In the genomic region with DNA sequence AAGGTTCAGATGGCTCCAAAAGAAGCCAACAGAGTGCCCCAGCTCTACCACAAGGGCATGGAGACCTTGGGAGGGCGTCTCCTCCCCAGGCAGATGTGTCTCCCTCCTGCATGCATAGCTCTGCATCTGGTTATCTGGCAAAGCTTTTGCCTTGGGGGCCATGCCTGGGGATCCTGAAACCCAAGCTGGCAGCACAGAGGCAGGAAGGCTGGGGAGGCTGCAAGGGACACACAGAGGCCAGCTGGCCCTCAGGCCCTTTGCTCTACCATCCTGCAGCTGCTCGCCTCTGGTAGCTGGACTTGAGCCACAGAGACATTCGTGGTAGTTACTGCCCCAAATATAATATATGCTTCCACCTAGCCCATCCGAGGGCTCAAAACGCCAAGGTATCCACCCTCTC, we compare ENCODE assay signal across 32 cellular contexts. TPM values are rescaled to one million over a fixed set of nuclear protein-coding genes. Genes with fewer than 3 reads are reported as not detected.
DNase-seq lines count a peak whose midpoint lies in the region; ATAC-seq and TF ChIP-seq lines count a peak whose summit lies in the region.
"Had no signal": no experiment of that assay in that cellular context is flagged by ENCODE, and none has a peak within 500 bp of the region (broad histone marks: within the 10 kb centered on the region; RNA-seq: fewer than 3 reads in every experiment).

No MANE protein-coding gene starts in this region.

- H3K4me1 ChIP-seq in tibial nerve: peaks cover 0 to 82% (median 16%) of the 10 kb centered on the region in 4 donors

- TF ChIP-seq POLR2A in tibial nerve (IDR thresholded peaks at IDR 0.05): no peak

- 95 to 96% methylated on average over 5 of the region's 5 CpGs for WGBS in tibial nerve, 2 donors

- DNase-seq in NCI-H2171 treated with DMSO at 0.1 percent for 48 hours (lab: John Stamatoyannopoulos, UW): peak; percentile 12
- no peak for DNase-seq in NCI-H2171 (lab: John Stamatoyannopoulos, UW)
- peak; percentile 12 to 22 for DNase-seq in hippocampal formation (lab: John Stamatoyannopoulos, UW)
- DNase-seq in stimulated activated effector memory CD8-positive, alpha-beta T cell treated with anti-CD3 and anti-CD28 coated beads, Interleukin-12 subunit alpha, Interleukin-12 subunit beta, amount 100 ng/mL, for 72 hours (ENCODE audit: low spot score in 2 of 2): no peak
- DNase-seq in COR-L47 (lab: John Stamatoyannopoulos, UW): no peak
- no peak for DNase-seq in NCI-H1436 treated with DMSO at 0.1 percent for 48 hours (lab: John Stamatoyannopoulos, UW)
- no peak for DNase-seq in tibial nerve (ENCODE audit: low spot score in 2 of 2)
- DNase-seq: activated CD4-positive, alpha-beta T cell treated with anti-CD3 and anti-CD28 coated beads for 1 hour; activated CD8-positive, alpha-beta T cell treated with anti-CD3 and anti-CD28 coated beads, Interleukin-2, amount 10 ng/mL, durations not matched to agents 7 days and 5 days; activated gamma-delta T cell; Calu3; cerebellar nuclear complex; effector CD4-positive, alpha-beta T cell; EL; GM23248; HFFc6; KBM-7; left colon; MM.1S; naive thymus-derived CD4-positive, alpha-beta T cell; NCI-H1417; NCI-H2081; stimulated activated CD4-positive, alpha-beta T cell treated with anti-CD3 and anti-CD28 coated beads, Interleukin-2, amount 100 ng/mL, for 24 hours; uterus had no signal

- no peaks in the 10 kb centered on the region for H3K9me3 Mint-ChIP-seq in stimulated activated effector memory CD8-positive, alpha-beta T cell treated with anti-CD3 and anti-CD28 coated beads, Interleukin-12 subunit alpha, Interleukin-12 subunit beta, amount 100 ng/mL, for 72 hours
- H3K9me3 Mint-ChIP-seq: activated naive CD8-positive, alpha-beta T cell treated with anti-CD3 and anti-CD28 coated beads, Interleukin-2, amount 10 ng/mL, durations not matched to agents 7 days and 5 days; HFFc6; naive thymus-derived CD4-positive, alpha-beta T cell had no signal

- H3K27ac Mint-ChIP-seq in stimulated activated effector memory CD8-positive, alpha-beta T cell treated with anti-CD3 and anti-CD28 coated beads, Interleukin-12 subunit alpha, Interleukin-12 subunit beta, amount 100 ng/mL, for 72 hours: peak overlapping the region; percentile 51
- H3K27ac Mint-ChIP-seq: activated CD8-positive, alpha-beta T cell treated with anti-CD3 and anti-CD28 coated beads, Interleukin-2, amount 10 ng/mL, durations not matched to agents 7 days and 5 days; activated naive CD8-positive, alpha-beta T cell treated with anti-CD3 and anti-CD28 coated beads, Interleukin-2, amount 10 ng/mL, durations not matched to agents 7 days and 5 days; HFFc6 had no signal

- ATAC-seq in stimulated activated effector memory CD8-positive, alpha-beta T cell treated with anti-CD3 and anti-CD28 coated beads, Interleukin-12 subunit alpha, Interleukin-12 subunit beta, amount 100 ng/mL, for 72 hours: no peak
- ATAC-seq: activated CD8-positive, alpha-beta T cell treated with anti-CD3 and anti-CD28 coated beads, Interleukin-2, amount 10 ng/mL, durations not matched to agents 7 days and 5 days; GM12878; left colon; naive thymus-derived CD4-positive, alpha-beta T cell had no signal

- H3K4me3 ChIP-seq in tibial nerve: no peak overlapping the region
- H3K4me3 ChIP-seq: GM12878, GM23248, smooth muscle cell, uterus had no signal

- H3K36me3 ChIP-seq in tibial nerve: no peaks in the 10 kb centered on the region
- H3K36me3 ChIP-seq: uterus had no signal

- no peaks in the 10 kb centered on the region for H3K27me3 ChIP-seq in tibial nerve
- H3K27me3 ChIP-seq: uterus had no signal

- H3K4me3 Mint-ChIP-seq in stimulated activated effector memory CD8-positive, alpha-beta T cell treated with anti-CD3 and anti-CD28 coated beads, Interleukin-12 subunit alpha, Interleukin-12 subunit beta, amount 100 ng/mL, for 72 hours: no peak overlapping the region
- H3K4me3 Mint-ChIP-seq: activated CD8-positive, alpha-beta T cell treated with anti-CD3 and anti-CD28 coated beads, Interleukin-2, amount 10 ng/mL, durations not matched to agents 7 days and 5 days; activated naive CD8-positive, alpha-beta T cell treated with anti-CD3 and anti-CD28 coated beads, Interleukin-2, amount 10 ng/mL, durations not matched to agents 7 days and 5 days; HFFc6 had no signal

- no peak for TF ChIP-seq EP300 in tibial nerve (IDR thresholded peaks at IDR 0.05)

- peaks cover 41% of the 10 kb centered on the region for H3K4me1 Mint-ChIP-seq in stimulated activated effector memory CD8-positive, alpha-beta T cell treated with anti-CD3 and anti-CD28 coated beads, Interleukin-12 subunit alpha, Interleukin-12 subunit beta, amount 100 ng/mL, for 72 hours

- H3K27ac ChIP-seq in angular gyrus (ENCODE audit: low read depth, low read length) (peak overlapping the region; percentile 97), tibial nerve (peak overlapping the region in 2 of 4 donors; percentile 63 to 69)
- H3K27ac ChIP-seq: 22Rv1, C4-2B, epithelial cell of prostate, GM23248, uterus had no signal

- no peaks in the 10 kb centered on the region for H3K9me3 ChIP-seq in tibial nerve
- H3K9me3 ChIP-seq: uterus had no signal

- no peaks in the 10 kb centered on the region for H3K36me3 Mint-ChIP-seq in stimulated activated effector memory CD8-positive, alpha-beta T cell treated with anti-CD3 and anti-CD28 coated beads, Interleukin-12 subunit alpha, Interleukin-12 subunit beta, amount 100 ng/mL, for 72 hours
- H3K36me3 Mint-ChIP-seq: activated naive CD8-positive, alpha-beta T cell treated with anti-CD3 and anti-CD28 coated beads, Interleukin-2, amount 10 ng/mL, durations not matched to agents 7 days and 5 days had no signal

- TF ChIP-seq CTCF in tibial nerve (IDR thresholded peaks at IDR 0.05): no peak

RNA-seq across cellular contexts. Expression of gene SEPTIN8, which starts 3.9 kb away (rescaled TPM):
- 10 to 100 TPM; 38.5 to 48.3 (median 44.2) TPM for total RNA-seq in tibial nerve

RNA-seq across cellular contexts. Expression of gene CCNI2, which starts 25.9 kb away (rescaled TPM):
- total RNA-seq in tibial nerve: not detected
- total RNA-seq: GM23248, HFFc6, mesenteric fat pad, uterus had no signal

RNA-seq across cellular contexts. Expression of gene KIF3A, which starts 35.8 kb away (rescaled TPM):
- 10 to 100 TPM in 3 of 4 donors, 1 to 10 TPM in 1; 8.4 to 11.6 (median 10.7) TPM for total RNA-seq in tibial nerve

RNA-seq across cellular contexts. Expression of gene SOWAHA, which starts 40.0 kb away (rescaled TPM):
- total RNA-seq in tibial nerve: 1 to 10 TPM in 2 of 4 donors, under 1 TPM in 2; 0.44 to 2.9 (median 0.99) TPM
- total RNA-seq: activated CD8-positive, alpha-beta T cell treated with anti-CD3 and anti-CD28 coated beads, Interleukin-2, amount 10 ng/mL, durations not matched to agents 7 days and 5 days; activated naive CD8-positive, alpha-beta T cell treated with anti-CD3 and anti-CD28 coated beads, Interleukin-2, amount 10 ng/mL, durations not matched to agents 7 days and 5 days; GM23248; HFFc6; mesenteric fat pad had no signal

RNA-seq across cellular contexts. Expression of gene SHROOM1, which starts 57.3 kb away (rescaled TPM):
- total RNA-seq in tibial nerve: 10 to 100 TPM; 29.1 to 67.5 (median 38.5) TPM

Comparison
In these comparisons a context has a peak if more than half of its experiments do, and no peak if none do; other contexts are left out.
1. DNase-seq: peak in NCI-H2171 treated with DMSO at 0.1 percent for 48 hours (single experiment) and hippocampal formation (2 of 2); none in NCI-H2171 (single experiment), stimulated activated effector memory CD8-positive, alpha-beta T cell treated with anti-CD3 and anti-CD28 coated beads, Interleukin-12 subunit alpha, Interleukin-12 subunit beta, amount 100 ng/mL, for 72 hours (0 of 2), COR-L47 (single experiment), NCI-H1436 treated with DMSO at 0.1 percent for 48 hours (single experiment) and tibial nerve (0 of 2).